8 cellular contexts compared by ENCODE assay signal in the genomic region with DNA sequence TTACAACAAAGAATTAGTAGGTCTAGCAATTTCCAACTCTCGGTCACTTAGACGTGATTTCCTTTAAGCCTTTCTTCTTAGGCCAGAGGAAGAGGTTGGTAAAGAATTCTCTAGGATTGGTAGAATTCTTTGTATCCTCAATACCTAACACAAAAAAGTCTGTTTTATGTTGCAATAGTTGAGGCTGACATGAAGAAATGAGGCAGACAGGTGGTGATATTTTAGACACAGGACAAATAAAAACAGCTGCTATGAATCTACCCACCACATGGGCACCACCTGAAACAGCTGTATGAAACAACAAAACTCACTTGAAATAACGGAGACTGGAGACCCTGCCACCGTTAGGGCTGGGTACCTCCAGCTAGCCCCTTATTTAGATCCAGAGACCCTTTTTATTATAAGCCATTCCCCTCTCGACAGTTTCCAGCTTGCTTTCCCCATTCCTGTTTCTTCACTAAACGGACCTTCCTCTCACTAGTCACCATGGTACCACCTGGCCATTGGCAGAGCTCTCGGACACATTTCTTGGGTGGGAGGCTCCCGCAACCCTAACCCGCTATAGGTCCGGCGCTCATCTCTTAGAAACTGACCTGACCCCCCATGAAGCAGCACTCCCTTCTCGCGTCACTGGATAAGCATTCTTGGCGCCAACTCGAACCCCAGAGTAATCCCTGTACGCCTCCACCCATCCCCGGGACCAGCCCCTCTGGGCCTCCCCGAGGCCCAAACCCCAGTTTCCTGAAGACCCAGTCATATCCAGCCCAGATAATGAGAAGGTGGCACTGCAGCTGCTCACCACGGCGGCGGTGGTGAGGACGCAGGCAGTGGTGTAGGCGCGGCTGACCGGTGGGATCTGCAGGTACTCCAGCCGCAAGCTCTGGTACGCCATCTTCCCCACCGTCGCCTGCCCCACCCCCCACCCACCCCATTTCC. TPM values are rescaled to one million over a fixed set of nuclear protein-coding genes. Genes with fewer than 3 reads are reported as not detected.
DNase-seq lines count a peak whose midpoint lies in the region; ATAC-seq, FAIRE-seq and TF ChIP-seq lines count a peak whose summit lies in the region.

Gene DERL2 (minus strand): TSS at position 909 of the 936 bp plus-strand sequence. CDS start 17 bp downstream, at position 892.

- peak within 1 kb of the TSS; percentile 98 for H3K27ac Mint-ChIP-seq in activated CD4-positive, alpha-beta T cell treated with anti-CD3 and anti-CD28 coated beads for 36 hours

- no peaks in the 10 kb centered on the region for H3K27me3 Mint-ChIP-seq in activated CD4-positive, alpha-beta T cell treated with anti-CD3 and anti-CD28 coated beads for 36 hours

- TF ChIP-seq POLR2A in lower leg skin (IDR thresholded peaks at IDR 0.05), result no peak

- POLR2A ChIA-PET in activated CD4-positive, alpha-beta T cell treated with anti-CD3 and anti-CD28 coated beads for 36 hours (lab: Charles Lee), result interaction anchor here (0.5 to 1.7 kb wide), 13 partner anchors 11 to 1550 kb away, joined by 3 to 9 read pairs (median 5); partner anchors contain the start of genes DHX33, NUP88, RPAIN and SLC16A13
- POLR2A ChIA-PET in OCI-LY7 (lab: Charles Lee), result interaction anchor here (0.5 to 1.3 kb wide), 5 partner anchors 12 to 17 kb away, joined by 3 to 7 read pairs (median 4); partner anchors contain the start of gene DHX33

- H3K4me3 ChIP-seq in OCI-LY7 (ENCODE audit: low read depth, low read length, poor library complexity, severe bottlenecking) (peak within 1 kb of the TSS; percentile 85), lower leg skin (ENCODE audit: low read depth, poor library complexity, severe bottlenecking) (peak within 1 kb of the TSS; percentile 92), thymus (ENCODE audit: low read length) (peak within 1 kb of the TSS; percentile 97)

- H3K9me2 ChIP-seq in OCI-LY7 (ENCODE audit: insufficient read depth, low read length), result no peaks in the 10 kb centered on the region

- intact Hi-C loops in activated CD4-positive, alpha-beta T cell treated with anti-CD3 and anti-CD28 coated beads for 36 hours (cut with DNase I, micrococcal nuclease), result loop anchor here (1.0 to 10.0 kb wide), 21 partner anchors 16 to 1754 kb away; partner anchors contain the start of genes C1QBP (in 2 of the 2), NLRP1 (in 2 of the 2), NUP88 (in 2 of the 2) and C17orf100 (in 1 of the 2)
- intact Hi-C loops in OCI-LY7 (cut with micrococcal nuclease; ENCODE audit: unreplicated experiment), result loop anchor here (1.0 to 5.0 kb wide), 3 partner anchors 16 to 97 kb away; partner anchors contain the start of genes NLRP1 and NUP88
- intact Hi-C loops in lower leg skin (cut with DNase I; ENCODE audit: low total_unique reads), result no loop called here

- H2AFZ ChIP-seq in OCI-LY7 (ENCODE audit: low read length), result peak within 1 kb of the TSS; percentile 57; the same call in 1 of the 2 replicates

- BruUV-seq in OCI-LY7 (replicated peaks; lab: Mats Ljungman, UMichigan), result TSS peak; percentile 59

- CTCF ChIA-PET in activated CD4-positive, alpha-beta T cell treated with anti-CD3 and anti-CD28 coated beads for 36 hours (lab: Charles Lee), result interaction anchor here (0.6 to 2.2 kb wide), 10 partner anchors 9 to 956 kb away, joined by 3 to 14 read pairs (median 3); partner anchors contain the start of genes C1QBP and DHX33
- CTCF ChIA-PET in OCI-LY7 (lab: Charles Lee; ENCODE audit: unreplicated experiment), result interaction anchor here (1.0 to 1.3 kb wide), 2 partner anchors 19 to 46 kb away, joined by 3 to 4 read pairs; partner anchors contain the start of gene C1QBP

- peak within 1 kb of the TSS; percentile 73 for H3K4me2 ChIP-seq in OCI-LY7 (ENCODE audit: low read length)

- H3K9me3 ChIP-seq in OCI-LY7 (ENCODE audit: low read length) (no peaks in the 10 kb centered on the region), thymus (ENCODE audit: control insufficient read depth) (no peaks in the 10 kb centered on the region)

- peaks cover 72% of the 10 kb centered on the region for H3K36me3 ChIP-seq in OCI-LY7 (ENCODE audit: insufficient read depth, low read length)
- H3K36me3 ChIP-seq in thymus (ENCODE audit: control insufficient read depth, insufficient read depth), result peaks cover 29% of the 10 kb centered on the region

- H3K4me1 ChIP-seq in OCI-LY7 (ENCODE audit: insufficient read depth, low read length, poor library complexity, severe bottlenecking), result peaks cover 28% of the 10 kb centered on the region
- peaks cover 15% of the 10 kb centered on the region for H3K4me1 ChIP-seq in thymus (ENCODE audit: control insufficient read depth, insufficient read depth, low read length)

- DNase-seq in activated CD4-positive, alpha-beta T cell treated with anti-CD3 and anti-CD28 coated beads for 36 hours, result no peak
- no peak for DNase-seq in activated CD4-positive, alpha-beta T cell treated with anti-CD3 and anti-CD28 coated beads for 4 hours
- DNase-seq in OCI-LY7 (ENCODE audit: low spot score), result peak; percentile 41
- peak; percentile 28 for DNase-seq in dermis blood vessel endothelial cell
- DNase-seq in lower leg skin (ENCODE audit: low spot score in 2 of 2), result peak in 1 of 2 donors; percentile 78
- DNase-seq in urothelium cell line (ENCODE audit: low spot score), result no peak

- TF ChIP-seq CTCF in OCI-LY7 (conservative IDR thresholded peaks at IDR 0.05; ENCODE audit: low read length), result no peak
- TF ChIP-seq CTCF in lower leg skin (IDR thresholded peaks at IDR 0.05), result no peak

- WGBS in lower leg skin, 2 donors, result 5 to 7% methylated on average over 22 to 29 of the region's 29 CpGs
- whole genome bisulfite sequencing in thymus, result 7% methylated on average over 29 of the region's 29 CpGs

- peaks cover 56% of the 10 kb centered on the region for H3K36me3 Mint-ChIP-seq in activated CD4-positive, alpha-beta T cell treated with anti-CD3 and anti-CD28 coated beads for 36 hours (ENCODE audit: low read depth)

- H3K4me1 Mint-ChIP-seq in activated CD4-positive, alpha-beta T cell treated with anti-CD3 and anti-CD28 coated beads for 36 hours, result peaks cover 50% of the 10 kb centered on the region

- peaks cover 14% of the 10 kb centered on the region for H4K20me1 ChIP-seq in OCI-LY7 (ENCODE audit: insufficient read depth, low read length)

- H3K27ac ChIP-seq in OCI-LY7 (ENCODE audit: low read depth, low read length, poor library complexity, severe bottlenecking) (peak within 1 kb of the TSS; percentile 89), thymus (ENCODE audit: low read depth) (peak within 1 kb of the TSS; percentile 100)

- peaks cover 71% of the 10 kb centered on the region for H3K79me2 ChIP-seq in OCI-LY7 (ENCODE audit: insufficient read depth, low read depth, low read length)

- peak; percentile 8 for ATAC-seq in activated CD4-positive, alpha-beta T cell treated with anti-CD3 and anti-CD28 coated beads for 36 hours
- ATAC-seq in HG02759 (IDR thresholded peaks at IDR 0.05; ENCODE audit: unreplicated experiment), result peak; percentile 19

- H3K27me3 ChIP-seq in thymus (ENCODE audit: control insufficient read depth, insufficient read depth), result no peaks in the 10 kb centered on the region

- no peaks in the 10 kb centered on the region for H3K9me3 Mint-ChIP-seq in activated CD4-positive, alpha-beta T cell treated with anti-CD3 and anti-CD28 coated beads for 36 hours (ENCODE audit: low read depth)

- peak within 1 kb of the TSS; percentile 96 for H3K4me3 Mint-ChIP-seq in activated CD4-positive, alpha-beta T cell treated with anti-CD3 and anti-CD28 coated beads for 36 hours

- FAIRE-seq in urothelium cell line (lab: Jason Lieb, UNC), result no peak

RNA-seq across cellular contexts. Expression of gene DERL2, which starts in this region (rescaled TPM):
- 10 to 100 TPM; 47.7 to 54.9 TPM for total RNA-seq in activated CD4-positive, alpha-beta T cell treated with anti-CD3 and anti-CD28 coated beads for 36 hours
- 25.8 and 28.1 TPM in 2 replicates for total RNA-seq in OCI-LY7 (2014; rRNA removed; shearing (Covaris generic))
- total RNA-seq in OCI-LY7 (2022) (56.3 and 56.9 TPM in 2 replicates), dermis blood vessel endothelial cell (25.0 and 25.5 TPM in 2 replicates), lower leg skin (10 to 100 TPM; 21.1 to 50.1 (median 25.7) TPM)
- 99.4 TPM for polyA plus RNA-seq in thymus

Comparison
In these comparisons a context has a peak if more than half of its experiments do, and no peak if none do; other contexts are left out.
1. DNase-seq: peak in OCI-LY7 (single experiment) and dermis blood vessel endothelial cell (single experiment); none in activated CD4-positive, alpha-beta T cell treated with anti-CD3 and anti-CD28 coated beads for 36 hours (single experiment), activated CD4-positive, alpha-beta T cell treated with anti-CD3 and anti-CD28 coated beads for 4 hours (0 of 2) and urothelium cell line (single experiment).
2. Peak in every context shown above with its lines, with median percentiles within 50 percentile points of each other: H3K4me3 ChIP-seq.